Comparison of ENCODE assay signal across 9 cellular contexts in the genomic region with DNA sequence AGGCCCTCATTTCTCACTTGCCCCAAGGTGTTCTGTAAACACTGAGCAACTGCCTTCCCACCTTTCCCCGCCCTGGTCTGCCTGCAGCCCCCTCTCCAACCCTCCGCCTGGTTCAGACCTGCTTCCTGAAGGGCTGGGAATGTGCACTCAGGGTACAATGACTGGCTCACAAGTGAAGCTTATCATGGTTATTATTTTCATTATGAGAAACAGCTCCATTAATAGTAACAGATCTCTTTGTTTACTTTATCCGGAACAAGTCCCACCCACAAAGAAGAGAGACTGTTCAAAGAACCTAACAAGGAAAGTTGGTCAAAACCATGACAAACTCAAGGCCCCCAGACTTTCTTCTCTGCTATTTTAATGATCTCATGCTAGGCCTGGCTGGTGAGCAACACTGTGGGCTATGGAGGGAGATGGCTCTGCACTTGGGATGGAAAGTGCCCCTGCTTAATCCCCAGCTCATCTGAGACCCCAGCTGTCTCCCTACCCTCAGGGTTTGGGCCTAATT. TPM values are rescaled to one million over a fixed set of nuclear protein-coding genes. Genes with fewer than 3 reads are reported as not detected.
DNase-seq lines count a peak whose midpoint lies in the region; ATAC-seq and TF ChIP-seq lines count a peak whose summit lies in the region.
"Had no signal": no experiment of that assay in that cellular context is flagged by ENCODE, and none has a peak within 500 bp of the region (broad histone marks: within the 10 kb centered on the region; RNA-seq: fewer than 3 reads in every experiment).

No MANE protein-coding gene starts in this region.

- H3K4me1 Mint-ChIP-seq in CD4-positive, CD25-positive, alpha-beta regulatory T cell: peaks cover 50 to 98% (median 89%) of the 10 kb centered on the region in 4 donors
- peaks cover 100% of the 10 kb centered on the region in 2 donors for H3K4me1 Mint-ChIP-seq in natural killer cell

- intact Hi-C loops in natural killer cell (cut with micrococcal nuclease): loop anchor here (1.0 to 5.0 kb wide), 2 partner anchors 20 to 36 kb away; no protein-coding TSS in a partner anchor

- H3K9ac ChIP-seq in duodenal mucosa (ENCODE audit: low read depth in 1 of 2, low read length in 2 of 2): no peak overlapping the region

- peak overlapping the region; percentile 99 for H3K27ac Mint-ChIP-seq in CD4-positive, CD25-positive, alpha-beta regulatory T cell
- peak overlapping the region in 1 of 2 donors; percentile 93 for H3K27ac Mint-ChIP-seq in natural killer cell

- peaks cover 7% of the 10 kb centered on the region for H3K27me3 Mint-ChIP-seq in CD4-positive, CD25-positive, alpha-beta regulatory T cell
- peaks cover 0 to 4% of the 10 kb centered on the region in 2 donors for H3K27me3 Mint-ChIP-seq in natural killer cell (ENCODE audit: low read depth in 2 of 2)

- H3K27me3 ChIP-seq in CD4-positive, CD25-positive, alpha-beta regulatory T cell (ENCODE audit: control insufficient read depth, insufficient read depth, low read length): no peaks in the 10 kb centered on the region
- no peaks in the 10 kb centered on the region for H3K27me3 ChIP-seq in duodenal mucosa (ENCODE audit: control insufficient read depth in 1 of 2, insufficient read depth in 2 of 2, low read length in 2 of 2)

- no peak for DNase-seq in CD4-positive, CD25-positive, alpha-beta regulatory T cell
- DNase-seq in NCI-H82 (lab: John Stamatoyannopoulos, UW) (peak; percentile 37), natural killer cell (peak; percentile 48), GF-D8 (lab: John Stamatoyannopoulos, UW) (no peak), nucleus accumbens (lab: John Stamatoyannopoulos, UW) (no peak), ACHN (no peak)
- DNase-seq: DMS153 had no signal

- H3K27ac ChIP-seq in CD4-positive, CD25-positive, alpha-beta regulatory T cell (ENCODE audit: insufficient read depth, low read length, poor library complexity, severe bottlenecking): peak overlapping the region; percentile 95
- peak overlapping the region; percentile 45 for H3K27ac ChIP-seq in duodenal mucosa (ENCODE audit: low read depth, low read length)

- peaks cover 41% of the 10 kb centered on the region for H3K36me3 Mint-ChIP-seq in CD4-positive, CD25-positive, alpha-beta regulatory T cell
- peaks cover 2% of the 10 kb centered on the region for H3K36me3 Mint-ChIP-seq in natural killer cell

- peaks cover 100% of the 10 kb centered on the region for H3K4me1 ChIP-seq in CD4-positive, CD25-positive, alpha-beta regulatory T cell (ENCODE audit: control insufficient read depth, insufficient read depth, low read length, poor library complexity, severe bottlenecking)
- peaks cover 46 to 47% of the 10 kb centered on the region in 2 donors for H3K4me1 ChIP-seq in duodenal mucosa (ENCODE audit: control insufficient read depth in 1 of 2, insufficient read depth in 2 of 2, low read length in 2 of 2)

- ATAC-seq in CD4-positive, CD25-positive, alpha-beta regulatory T cell (ENCODE audit: low read depth in 2 of 2): no peak
- ATAC-seq in natural killer cell: peak; percentile 27 to 34 (median 32)
- no peak for ATAC-seq in GM21515 (IDR thresholded peaks at IDR 0.05; ENCODE audit: unreplicated experiment)

- peaks cover 0 to 2% (median 0%) of the 10 kb centered on the region in 7 donors for H3K9me3 Mint-ChIP-seq in CD4-positive, CD25-positive, alpha-beta regulatory T cell
- peaks cover 0 to 3% of the 10 kb centered on the region in 2 donors for H3K9me3 Mint-ChIP-seq in natural killer cell

- H3K9me3 ChIP-seq in CD4-positive, CD25-positive, alpha-beta regulatory T cell (ENCODE audit: control insufficient read depth in 2 of 2, low read length in 2 of 2): no peaks in the 10 kb centered on the region
- no peaks in the 10 kb centered on the region for H3K9me3 ChIP-seq in duodenal mucosa (ENCODE audit: control insufficient read depth in 1 of 2, low read length in 2 of 2)

- H3K4me3 ChIP-seq in CD4-positive, CD25-positive, alpha-beta regulatory T cell (ENCODE audit: low read depth, low read length): peak overlapping the region; percentile 88
- peak overlapping the region; percentile 23 to 28 for H3K4me3 ChIP-seq in duodenal mucosa (ENCODE audit: low read depth in 1 of 2, low read length in 2 of 2)

- peak overlapping the region; percentile 75 to 91 (median 88) for H3K4me3 Mint-ChIP-seq in CD4-positive, CD25-positive, alpha-beta regulatory T cell
- H3K4me3 Mint-ChIP-seq in natural killer cell: peak overlapping the region; percentile 81

- TF ChIP-seq CTCF in natural killer cell (IDR thresholded peaks at IDR 0.05): no peak

- peaks cover 14% of the 10 kb centered on the region for H3K36me3 ChIP-seq in CD4-positive, CD25-positive, alpha-beta regulatory T cell (ENCODE audit: control insufficient read depth, insufficient read depth, low read length)
- no peaks in the 10 kb centered on the region for H3K36me3 ChIP-seq in duodenal mucosa (ENCODE audit: control insufficient read depth in 1 of 2, insufficient read depth in 2 of 2, low read length in 2 of 2)

- in situ Hi-C loops in ACHN (cut with HindIII; ENCODE audit: low pct_ligation_motif_present, low pct_unique_long_range_greater_than_20kb, low sequenced_read_pairs): no loop called here

RNA-seq across cellular contexts. Expression of a gene that starts 36.7 kb away (rescaled TPM):
- total RNA-seq in CD4-positive, CD25-positive, alpha-beta regulatory T cell: 142 TPM
- polyA plus RNA-seq in CD4-positive, CD25-positive, alpha-beta regulatory T cell: 100 to 1,000 TPM in 3 of 4 donors, 10 to 100 TPM in 1; 97.8 to 148 (median 124) TPM
- total RNA-seq in natural killer cell: 100 to 1,000 TPM; 122 to 180 (median 155) TPM

Comparison
In these comparisons a context has a peak if more than half of its experiments do, and no peak if none do; other contexts are left out.
1. ATAC-seq: peak in natural killer cell (3 of 3); none in CD4-positive, CD25-positive, alpha-beta regulatory T cell (0 of 2) and GM21515 (single experiment).
2. DNase-seq: peak in NCI-H82 (single experiment) and natural killer cell (single experiment); none in CD4-positive, CD25-positive, alpha-beta regulatory T cell (0 of 3), GF-D8 (single experiment), nucleus accumbens (0 of 56) and ACHN (single experiment).